1 cellular context compared by ENCODE assay signal in genomic region chr20:32227744-32228688, GRCh38.
TF ChIP-seq lines count a peak whose summit lies in the region.

No MANE protein-coding gene starts in this region.

TF ChIP-seq in GM23338, 12 proteins besides CTCF, POLR2A, EP300 and RAD21 (continued from another document):
- TF ChIP-seq, protein P1, sequence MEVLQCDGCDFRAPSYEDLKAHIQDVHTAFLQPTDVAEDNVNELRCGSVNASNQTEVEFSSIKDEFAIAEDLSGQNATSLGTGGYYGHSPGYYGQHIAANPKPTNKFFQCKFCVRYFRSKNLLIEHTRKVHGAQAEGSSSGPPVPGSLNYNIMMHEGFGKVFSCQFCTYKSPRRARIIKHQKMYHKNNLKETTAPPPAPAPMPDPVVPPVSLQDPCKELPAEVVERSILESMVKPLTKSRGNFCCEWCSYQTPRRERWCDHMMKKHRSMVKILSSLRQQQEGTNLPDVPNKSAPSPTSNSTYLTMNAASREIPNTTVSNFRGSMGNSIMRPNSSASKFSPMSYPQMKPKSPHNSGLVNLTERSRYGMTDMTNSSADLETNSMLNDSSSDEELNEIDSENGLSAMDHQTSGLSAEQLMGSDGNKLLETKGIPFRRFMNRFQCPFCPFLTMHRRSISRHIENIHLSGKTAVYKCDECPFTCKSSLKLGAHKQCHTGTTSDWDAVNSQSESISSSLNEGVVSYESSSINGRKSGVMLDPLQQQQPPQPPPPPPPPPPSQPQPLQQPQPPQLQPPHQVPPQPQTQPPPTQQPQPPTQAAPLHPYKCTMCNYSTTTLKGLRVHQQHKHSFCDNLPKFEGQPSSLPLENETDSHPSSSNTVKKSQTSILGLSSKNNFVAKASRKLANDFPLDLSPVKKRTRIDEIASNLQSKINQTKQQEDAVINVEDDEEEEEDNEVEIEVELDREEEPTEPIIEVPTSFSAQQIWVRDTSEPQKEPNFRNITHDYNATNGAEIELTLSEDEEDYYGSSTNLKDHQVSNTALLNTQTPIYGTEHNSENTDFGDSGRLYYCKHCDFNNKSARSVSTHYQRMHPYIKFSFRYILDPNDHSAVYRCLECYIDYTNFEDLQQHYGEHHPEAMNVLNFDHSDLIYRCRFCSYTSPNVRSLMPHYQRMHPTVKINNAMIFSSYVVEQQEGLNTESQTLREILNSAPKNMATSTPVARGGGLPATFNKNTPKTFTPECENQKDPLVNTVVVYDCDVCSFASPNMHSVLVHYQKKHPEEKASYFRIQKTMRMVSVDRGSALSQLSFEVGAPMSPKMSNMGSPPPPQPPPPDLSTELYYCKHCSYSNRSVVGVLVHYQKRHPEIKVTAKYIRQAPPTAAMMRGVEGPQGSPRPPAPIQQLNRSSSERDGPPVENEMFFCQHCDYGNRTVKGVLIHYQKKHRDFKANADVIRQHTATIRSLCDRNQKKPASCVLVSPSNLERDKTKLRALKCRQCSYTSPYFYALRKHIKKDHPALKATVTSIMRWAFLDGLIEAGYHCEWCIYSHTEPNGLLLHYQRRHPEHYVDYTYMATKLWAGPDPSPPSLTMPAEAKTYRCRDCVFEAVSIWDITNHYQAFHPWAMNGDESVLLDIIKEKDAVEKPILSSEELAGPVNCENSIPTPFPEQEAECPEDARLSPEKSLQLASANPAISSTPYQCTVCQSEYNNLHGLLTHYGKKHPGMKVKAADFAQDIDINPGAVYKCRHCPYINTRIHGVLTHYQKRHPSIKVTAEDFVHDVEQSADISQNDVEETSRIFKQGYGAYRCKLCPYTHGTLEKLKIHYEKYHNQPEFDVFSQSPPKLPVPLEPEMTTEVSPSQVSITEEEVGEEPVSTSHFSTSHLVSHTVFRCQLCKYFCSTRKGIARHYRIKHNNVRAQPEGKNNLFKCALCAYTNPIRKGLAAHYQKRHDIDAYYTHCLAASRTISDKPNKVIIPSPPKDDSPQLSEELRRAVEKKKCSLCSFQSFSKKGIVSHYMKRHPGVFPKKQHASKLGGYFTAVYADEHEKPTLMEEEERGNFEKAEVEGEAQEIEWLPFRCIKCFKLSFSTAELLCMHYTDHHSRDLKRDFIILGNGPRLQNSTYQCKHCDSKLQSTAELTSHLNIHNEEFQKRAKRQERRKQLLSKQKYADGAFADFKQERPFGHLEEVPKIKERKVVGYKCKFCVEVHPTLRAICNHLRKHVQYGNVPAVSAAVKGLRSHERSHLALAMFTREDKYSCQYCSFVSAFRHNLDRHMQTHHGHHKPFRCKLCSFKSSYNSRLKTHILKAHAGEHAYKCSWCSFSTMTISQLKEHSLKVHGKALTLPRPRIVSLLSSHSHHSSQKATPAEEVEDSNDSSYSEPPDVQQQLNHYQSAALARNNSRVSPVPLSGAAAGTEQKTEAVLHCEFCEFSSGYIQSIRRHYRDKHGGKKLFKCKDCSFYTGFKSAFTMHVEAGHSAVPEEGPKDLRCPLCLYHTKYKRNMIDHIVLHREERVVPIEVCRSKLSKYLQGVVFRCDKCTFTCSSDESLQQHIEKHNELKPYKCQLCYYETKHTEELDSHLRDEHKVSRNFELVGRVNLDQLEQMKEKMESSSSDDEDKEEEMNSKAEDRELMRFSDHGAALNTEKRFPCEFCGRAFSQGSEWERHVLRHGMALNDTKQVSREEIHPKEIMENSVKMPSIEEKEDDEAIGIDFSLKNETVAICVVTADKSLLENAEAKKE (CRISPR knock-in tag; IDR thresholded peaks at IDR 0.05) = no peak
- TF ChIP-seq EZH2 (IDR thresholded peaks at IDR 0.05; ENCODE audit: low read depth, unreplicated experiment) (no peak), CREB1 (CRISPR knock-in tag; IDR thresholded peaks at IDR 0.05; ENCODE audit: low read depth) (no peak), POLR2AphosphoS5 (IDR thresholded peaks at IDR 0.05; ENCODE audit: low read depth) (no peak), JUNB (IDR thresholded peaks at IDR 0.05; ENCODE audit: unreplicated experiment) (no peak), NANOG (IDR thresholded peaks at IDR 0.05; ENCODE audit: borderline replicate concordance) (no peak), ZNF114 (CRISPR knock-in tag; IDR thresholded peaks at IDR 0.05) (no peak)
- TF ChIP-seq, protein P2, sequence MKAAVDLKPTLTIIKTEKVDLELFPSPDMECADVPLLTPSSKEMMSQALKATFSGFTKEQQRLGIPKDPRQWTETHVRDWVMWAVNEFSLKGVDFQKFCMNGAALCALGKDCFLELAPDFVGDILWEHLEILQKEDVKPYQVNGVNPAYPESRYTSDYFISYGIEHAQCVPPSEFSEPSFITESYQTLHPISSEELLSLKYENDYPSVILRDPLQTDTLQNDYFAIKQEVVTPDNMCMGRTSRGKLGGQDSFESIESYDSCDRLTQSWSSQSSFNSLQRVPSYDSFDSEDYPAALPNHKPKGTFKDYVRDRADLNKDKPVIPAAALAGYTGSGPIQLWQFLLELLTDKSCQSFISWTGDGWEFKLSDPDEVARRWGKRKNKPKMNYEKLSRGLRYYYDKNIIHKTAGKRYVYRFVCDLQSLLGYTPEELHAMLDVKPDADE (IDR thresholded peaks at IDR 0.05) = no peak
TF ChIP-seq in GM23338: peak in this region for 0.
